1 cellular context compared by ENCODE assay signal in genomic region chr6:157221049-157221816, GRCh38.
A peak's percentile ranks its signal among the peaks of the same experiment; 100 is the strongest.
TF ChIP-seq lines count a peak whose summit lies in the region.

No MANE protein-coding gene starts in this region.

TF ChIP-seq in HepG2, 621 proteins besides CTCF, POLR2A, EP300 and RAD21 (continued from another document and continues in another):
- TF ChIP-seq SOX13 (IDR thresholded peaks at IDR 0.05) (no peak), SOX13 (CRISPR knock-in tag; conservative IDR thresholded peaks at IDR 0.05 in 1 of 2, IDR thresholded peaks at IDR 0.05 in 1 of 2) (no peak), THYN1 (CRISPR knock-in tag; IDR thresholded peaks at IDR 0.05; ENCODE audit: borderline replicate concordance, low read depth) (no peak), CC2D1A (CRISPR knock-in tag; IDR thresholded peaks at IDR 0.05) (no peak), MAFK (conservative IDR thresholded peaks at IDR 0.05 in 1 of 2, IDR thresholded peaks at IDR 0.05 in 1 of 2; ENCODE audit: low read length in 2 of 2) (no peak), ZFP36L1 (CRISPR knock-in tag; IDR thresholded peaks at IDR 0.05) (no peak), ATF1 (CRISPR knock-in tag; IDR thresholded peaks at IDR 0.05) (no peak), ZNF333 (CRISPR knock-in tag; IDR thresholded peaks at IDR 0.05; ENCODE audit: borderline replicate concordance) (no peak), ZKSCAN8 (CRISPR knock-in tag; IDR thresholded peaks at IDR 0.05; ENCODE audit: borderline replicate concordance) (no peak), ZNF282 (IDR thresholded peaks at IDR 0.05; ENCODE audit: partially characterized antibody) (peak; percentile 72), ZNF576 (CRISPR knock-in tag; IDR thresholded peaks at IDR 0.05) (no peak), ZNF569 (CRISPR knock-in tag; IDR thresholded peaks at IDR 0.05; ENCODE audit: borderline replicate concordance) (peak; percentile 61; the same call in 1 of the 2 replicates), ZNF407 (CRISPR knock-in tag; IDR thresholded peaks at IDR 0.05; ENCODE audit: not compliant biosample characterization) (no peak), NFE2L1 (CRISPR knock-in tag; IDR thresholded peaks at IDR 0.05; ENCODE audit: borderline replicate concordance) (no peak), ZNF839 (CRISPR knock-in tag; IDR thresholded peaks at IDR 0.05; ENCODE audit: borderline replicate concordance) (no peak), SKIL (CRISPR knock-in tag; IDR thresholded peaks at IDR 0.05; ENCODE audit: borderline replicate concordance) (no peak), ZNF44 (CRISPR knock-in tag; IDR thresholded peaks at IDR 0.05) (0 out of 2 replicates have a peak, but pooled peaks have one; percentile 59), ZNF441 (CRISPR knock-in tag; IDR thresholded peaks at IDR 0.05; ENCODE audit: borderline replicate concordance) (0 out of 2 replicates have a peak, but pooled peaks have one; percentile 33), ZSCAN31 (CRISPR knock-in tag; IDR thresholded peaks at IDR 0.05; ENCODE audit: low read depth) (peak; percentile 50), ZNF430 (CRISPR knock-in tag; IDR thresholded peaks at IDR 0.05) (0 out of 2 replicates have a peak, but pooled peaks have one; percentile 11), GTF3A (CRISPR knock-in tag; conservative IDR thresholded peaks at IDR 0.05) (no peak), AHDC1 (CRISPR knock-in tag; IDR thresholded peaks at IDR 0.05; ENCODE audit: borderline replicate concordance) (no peak), NR1H2 (CRISPR knock-in tag; IDR thresholded peaks at IDR 0.05; ENCODE audit: borderline replicate concordance, low read depth) (no peak), AGO2 (optimal IDR thresholded peaks at IDR 0.05; ENCODE audit: low read depth, low read length) (no peak), ZNF670 (CRISPR knock-in tag; IDR thresholded peaks at IDR 0.05; ENCODE audit: borderline replicate concordance) (no peak), HMGXB3 (CRISPR knock-in tag; IDR thresholded peaks at IDR 0.05; ENCODE audit: borderline replicate concordance) (peak; percentile 28; the same call in 1 of the 2 replicates), PHB2 (IDR thresholded peaks at IDR 0.05; ENCODE audit: partially characterized antibody) (no peak), ZNF772 (CRISPR knock-in tag; IDR thresholded peaks at IDR 0.05) (0 out of 2 replicates have a peak, but pooled peaks have one; percentile 69), NKX3-1 (CRISPR knock-in tag; IDR thresholded peaks at IDR 0.05) (no peak), SP5 (CRISPR knock-in tag; IDR thresholded peaks at IDR 0.05; ENCODE audit: borderline replicate concordance, low read depth) (no peak), ZNF720 (CRISPR knock-in tag; IDR thresholded peaks at IDR 0.05) (no peak), ZNF614 (CRISPR knock-in tag; IDR thresholded peaks at IDR 0.05; ENCODE audit: borderline replicate concordance) (peak; percentile 28; the same call in 1 of the 2 replicates), ZNF605 (CRISPR knock-in tag; IDR thresholded peaks at IDR 0.05) (peak; percentile 75; the same call in 1 of the 2 replicates), CBX5 (CRISPR knock-in tag; IDR thresholded peaks at IDR 0.05; ENCODE audit: borderline replicate concordance) (no peak), KAT7 (CRISPR knock-in tag; IDR thresholded peaks at IDR 0.05; ENCODE audit: borderline replicate concordance) (no peak), PHF20 (CRISPR knock-in tag; IDR thresholded peaks at IDR 0.05) (no peak; the same call in 1 of the 2 replicates), DMTF1 (CRISPR knock-in tag; IDR thresholded peaks at IDR 0.05) (no peak)
